13 cellular contexts compared by ENCODE assay signal in genomic region chr11:44608654-44609027, GRCh38. TPM values are rescaled to one million over a fixed set of nuclear protein-coding genes. Genes with fewer than 3 reads are reported as not detected.
DNase-seq lines count a peak whose midpoint lies in the region; ATAC-seq and TF ChIP-seq lines count a peak whose summit lies in the region.
"Had no signal": no experiment of that assay in that cellular context is flagged by ENCODE, and none has a peak within 500 bp of the region (broad histone marks: within the 10 kb centered on the region; RNA-seq: fewer than 3 reads in every experiment).

No MANE protein-coding gene starts in this region.

- dilution Hi-C loops in mammary epithelial cell (cut with HindIII; ENCODE audit: low sequenced_read_pairs) = no loop called here

- peaks cover 56% of the 10 kb centered on the region for H3K36me3 Mint-ChIP-seq in MCF 10A (ENCODE audit: insufficient read depth, unreplicated experiment)

- H3K4me3 ChIP-seq in mammary epithelial cell (replicated peaks in 1 of 3; ENCODE audit: insufficient read depth in 1 of 3, low read depth in 2 of 3, low read length in 3 of 3) (no peak overlapping the region), upper lobe of right lung (no peak overlapping the region)
- no peak overlapping the region for H3K4me3 ChIP-seq in effector memory CD4-positive, alpha-beta T cell (ENCODE audit: insufficient read depth, low read depth, low read length, poor library complexity, severe bottlenecking)
- H3K4me3 ChIP-seq: esophagus squamous epithelium, psoas muscle had no signal

- H3K27ac ChIP-seq in mammary epithelial cell (ENCODE audit: insufficient read depth, low read depth, low read length) = no peak overlapping the region
- peak overlapping the region; percentile 58 for H3K27ac ChIP-seq in effector memory CD4-positive, alpha-beta T cell (ENCODE audit: insufficient read depth, low read length, poor library complexity, severe bottlenecking)
- peak overlapping the region; percentile 58 for H3K27ac ChIP-seq in upper lobe of right lung
- H3K27ac ChIP-seq: brain microvascular endothelial cell, psoas muscle had no signal

- H3K9ac ChIP-seq in mammary epithelial cell (ENCODE audit: insufficient read depth, low read length) = no peak overlapping the region

- POLR2A ChIA-PET in MCF 10A (lab: Yijun Ruan, JAX) = no interaction called here

- H2AFZ ChIP-seq in mammary epithelial cell (ENCODE audit: low read depth, low read length) = no peak overlapping the region

- peak overlapping the region; percentile 23 for H3K27ac Mint-ChIP-seq in MCF 10A (ENCODE audit: low read depth, unreplicated experiment)

- CTCF ChIA-PET in MCF 10A (lab: Yijun Ruan, JAX) (no interaction called here), mammary epithelial cell (lab: Charles Lee; ENCODE audit: low non-redundant PET) (no interaction called here)

- H3K4me1 Mint-ChIP-seq in MCF 10A (ENCODE audit: insufficient read depth, unreplicated experiment) = peaks cover 14% of the 10 kb centered on the region

- in situ Hi-C loops in mammary epithelial cell (cut with MboI; ENCODE audit: low sequenced_read_pairs in 2 of 2) = no loop called here

- H3K4me3 Mint-ChIP-seq in MCF 10A (ENCODE audit: unreplicated experiment) = no peak overlapping the region

- no peaks in the 10 kb centered on the region for H3K9me3 ChIP-seq in mammary epithelial cell (replicated peaks; ENCODE audit: insufficient read depth, low read length)
- no peaks in the 10 kb centered on the region for H3K9me3 ChIP-seq in effector memory CD4-positive, alpha-beta T cell (ENCODE audit: control insufficient read depth, low read length)
- H3K9me3 ChIP-seq in upper lobe of right lung = no peaks in the 10 kb centered on the region
- H3K9me3 ChIP-seq: esophagus squamous epithelium, psoas muscle had no signal

- H3K4me1 ChIP-seq in mammary epithelial cell (ENCODE audit: insufficient read depth, low read length) (no peaks in the 10 kb centered on the region), upper lobe of right lung (peaks cover 35% of the 10 kb centered on the region)
- H3K4me1 ChIP-seq in effector memory CD4-positive, alpha-beta T cell (ENCODE audit: control insufficient read depth, insufficient read depth, low read length, poor library complexity, severe bottlenecking) = peaks cover 50% of the 10 kb centered on the region

- no peak overlapping the region for H3K4me2 ChIP-seq in mammary epithelial cell (ENCODE audit: insufficient read depth, low read depth, low read length)

- BruUV-seq in MCF 10A (replicated peaks; lab: Mats Ljungman, UMichigan) (no TSS peak), mammary epithelial cell (replicated peaks; lab: Mats Ljungman, UMichigan) (no TSS peak)

- no peaks in the 10 kb centered on the region for H3K27me3 ChIP-seq in mammary epithelial cell (ENCODE audit: insufficient read depth, low read length)
- H3K27me3 ChIP-seq in effector memory CD4-positive, alpha-beta T cell (replicated peaks; ENCODE audit: control insufficient read depth, insufficient read depth, low read length, poor library complexity, severe bottlenecking) = no peaks in the 10 kb centered on the region
- no peaks in the 10 kb centered on the region for H3K27me3 ChIP-seq in upper lobe of right lung
- H3K27me3 ChIP-seq: brain microvascular endothelial cell, esophagus squamous epithelium had no signal

- 89% methylated on average over 8 of the region's 9 CpGs for WGBS in mammary epithelial cell (ENCODE audit: low coverage, missing lambda C conversion rate)

- H3K36me3 ChIP-seq in mammary epithelial cell (ENCODE audit: insufficient read depth, low read length) (peaks cover 10% of the 10 kb centered on the region), upper lobe of right lung (peaks cover 23% of the 10 kb centered on the region)
- H3K36me3 ChIP-seq in effector memory CD4-positive, alpha-beta T cell (ENCODE audit: control insufficient read depth, insufficient read depth, low read length) = peaks cover 37% of the 10 kb centered on the region

- ATAC-seq in upper lobe of right lung (no peak), HG03025 (IDR thresholded peaks at IDR 0.05; ENCODE audit: low FRiP score, unreplicated experiment) (no peak)
- ATAC-seq: psoas muscle had no signal

- H3K27me3 Mint-ChIP-seq in MCF 10A (ENCODE audit: insufficient read depth, unreplicated experiment) = no peaks in the 10 kb centered on the region

- H3K9me3 Mint-ChIP-seq in MCF 10A (ENCODE audit: unreplicated experiment) = no peaks in the 10 kb centered on the region

- TF ChIP-seq CTCF in MCF 10A (IDR thresholded peaks at IDR 0.05; ENCODE audit: unreplicated experiment) (no peak), mammary epithelial cell (conservative IDR thresholded peaks at IDR 0.05 in 1 of 2, IDR thresholded peaks at IDR 0.05 in 1 of 2; ENCODE audit: extremely low read depth in 1 of 2, insufficient read depth in 1 of 2, low read depth in 1 of 2, low read length in 2 of 2) (no peak), upper lobe of right lung (IDR thresholded peaks at IDR 0.05) (no peak)

- no peaks in the 10 kb centered on the region for H3K79me2 ChIP-seq in mammary epithelial cell (ENCODE audit: insufficient read depth, low read length)

- intact Hi-C loops in MCF 10A (cut with micrococcal nuclease) (no loop called here), mammary epithelial cell (cut with micrococcal nuclease) (no loop called here), upper lobe of right lung (cut with DNase I) (no loop called here)

- no peak for DNase-seq in MCF 10A (ENCODE audit: unreplicated experiment)
- no peak for DNase-seq in mammary epithelial cell
- peak; percentile 91 for DNase-seq in NCI-H345 (lab: John Stamatoyannopoulos, UW)
- DNase-seq in effector memory CD4-positive, alpha-beta T cell = no peak
- DNase-seq in upper lobe of right lung = no peak
- no peak for DNase-seq in kidney glomerular epithelial cell (lab: John Stamatoyannopoulos, UW)
- no peak for DNase-seq in ureter (ENCODE audit: low spot score)
- DNase-seq: C1 segment of cervical spinal cord, kidney, psoas muscle had no signal

- H4K20me1 ChIP-seq in mammary epithelial cell (ENCODE audit: insufficient read depth, low read length) = no peaks in the 10 kb centered on the region

RNA-seq across cellular contexts. Expression of gene CD82, which starts 43.2 kb away (rescaled TPM):
- total RNA-seq in MCF 10A (2022) (50.9 and 114 TPM in 2 replicates), mammary epithelial cell (100 to 1,000 TPM in 1 of 2 donors, 10 to 100 TPM in 1; 38.8 to 309 TPM), upper lobe of right lung (144 TPM), ureter (148 TPM)
- 232 TPM for polyA plus RNA-seq in mammary epithelial cell
- polyA minus RNA-seq in mammary epithelial cell = 109 TPM
